In the genomic region with DNA sequence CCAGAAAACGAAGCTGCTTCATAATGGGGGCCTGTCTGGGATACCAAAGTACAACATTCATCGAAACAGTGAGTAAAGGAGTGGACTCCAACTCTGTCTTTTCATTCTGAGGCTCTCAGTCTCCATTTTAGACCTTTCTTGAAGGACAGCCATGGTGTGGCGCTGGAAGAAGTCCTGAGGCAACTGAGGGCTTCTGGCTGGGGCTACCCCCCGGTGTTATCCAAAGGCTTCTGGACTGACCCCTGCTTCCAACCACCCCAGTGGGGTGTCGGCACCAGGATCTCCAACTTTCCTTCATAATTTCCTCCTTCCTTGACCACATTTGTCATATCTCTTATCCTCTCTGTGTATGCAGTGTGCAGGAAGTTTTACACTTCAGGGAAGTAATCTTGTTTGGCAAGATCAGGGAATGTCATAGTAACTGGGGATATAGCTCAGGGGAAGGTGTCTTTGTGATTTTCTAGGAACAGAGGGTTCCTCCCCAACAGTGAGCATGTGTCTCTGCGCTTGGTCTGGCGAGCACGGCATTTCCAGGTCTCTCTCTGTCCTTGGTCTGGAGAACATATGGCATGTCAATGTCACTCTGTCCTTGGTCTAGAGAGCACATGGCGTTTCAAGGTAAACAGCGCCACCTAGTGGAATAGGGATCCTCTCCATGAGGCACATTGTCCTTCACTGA, we compare ENCODE assay signal across 1 cellular context.
TF ChIP-seq lines count a peak whose summit lies in the region.

No MANE protein-coding gene starts in this region.

TF ChIP-seq in K562, 482 proteins besides CTCF, POLR2A, EP300 and RAD21 (continued from another document and continues in another):
- TF ChIP-seq, protein P1, sequence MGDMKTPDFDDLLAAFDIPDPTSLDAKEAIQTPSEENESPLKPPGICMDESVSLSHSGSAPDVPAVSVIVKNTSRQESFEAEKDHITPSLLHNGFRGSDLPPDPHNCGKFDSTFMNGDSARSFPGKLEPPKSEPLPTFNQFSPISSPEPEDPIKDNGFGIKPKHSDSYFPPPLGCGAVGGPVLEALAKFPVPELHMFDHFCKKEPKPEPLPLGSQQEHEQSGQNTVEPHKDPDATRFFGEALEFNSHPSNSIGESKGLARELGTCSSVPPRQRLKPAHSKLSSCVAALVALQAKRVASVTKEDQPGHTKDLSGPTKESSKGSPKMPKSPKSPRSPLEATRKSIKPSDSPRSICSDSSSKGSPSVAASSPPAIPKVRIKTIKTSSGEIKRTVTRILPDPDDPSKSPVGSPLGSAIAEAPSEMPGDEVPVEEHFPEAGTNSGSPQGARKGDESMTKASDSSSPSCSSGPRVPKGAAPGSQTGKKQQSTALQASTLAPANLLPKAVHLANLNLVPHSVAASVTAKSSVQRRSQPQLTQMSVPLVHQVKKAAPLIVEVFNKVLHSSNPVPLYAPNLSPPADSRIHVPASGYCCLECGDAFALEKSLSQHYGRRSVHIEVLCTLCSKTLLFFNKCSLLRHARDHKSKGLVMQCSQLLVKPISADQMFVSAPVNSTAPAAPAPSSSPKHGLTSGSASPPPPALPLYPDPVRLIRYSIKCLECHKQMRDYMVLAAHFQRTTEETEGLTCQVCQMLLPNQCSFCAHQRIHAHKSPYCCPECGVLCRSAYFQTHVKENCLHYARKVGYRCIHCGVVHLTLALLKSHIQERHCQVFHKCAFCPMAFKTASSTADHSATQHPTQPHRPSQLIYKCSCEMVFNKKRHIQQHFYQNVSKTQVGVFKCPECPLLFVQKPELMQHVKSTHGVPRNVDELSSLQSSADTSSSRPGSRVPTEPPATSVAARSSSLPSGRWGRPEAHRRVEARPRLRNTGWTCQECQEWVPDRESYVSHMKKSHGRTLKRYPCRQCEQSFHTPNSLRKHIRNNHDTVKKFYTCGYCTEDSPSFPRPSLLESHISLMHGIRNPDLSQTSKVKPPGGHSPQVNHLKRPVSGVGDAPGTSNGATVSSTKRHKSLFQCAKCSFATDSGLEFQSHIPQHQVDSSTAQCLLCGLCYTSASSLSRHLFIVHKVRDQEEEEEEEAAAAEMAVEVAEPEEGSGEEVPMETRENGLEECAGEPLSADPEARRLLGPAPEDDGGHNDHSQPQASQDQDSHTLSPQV (IDR thresholded peaks at IDR 0.05): peak; percentile 90
- TF ChIP-seq, protein P2, sequence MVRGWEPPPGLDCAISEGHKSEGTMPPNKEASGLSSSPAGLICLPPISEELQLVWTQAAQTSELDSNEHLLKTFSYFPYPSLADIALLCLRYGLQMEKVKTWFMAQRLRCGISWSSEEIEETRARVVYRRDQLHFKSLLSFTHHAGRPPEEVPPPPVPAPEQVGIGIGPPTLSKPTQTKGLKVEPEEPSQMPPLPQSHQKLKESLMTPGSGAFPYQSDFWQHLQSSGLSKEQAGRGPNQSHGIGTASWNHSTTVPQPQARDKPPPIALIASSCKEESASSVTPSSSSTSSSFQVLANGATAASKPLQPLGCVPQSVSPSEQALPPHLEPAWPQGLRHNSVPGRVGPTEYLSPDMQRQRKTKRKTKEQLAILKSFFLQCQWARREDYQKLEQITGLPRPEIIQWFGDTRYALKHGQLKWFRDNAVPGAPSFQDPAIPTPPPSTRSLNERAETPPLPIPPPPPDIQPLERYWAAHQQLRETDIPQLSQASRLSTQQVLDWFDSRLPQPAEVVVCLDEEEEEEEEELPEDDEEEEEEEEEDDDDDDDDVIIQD (CRISPR knock-in tag; IDR thresholded peaks at IDR 0.05): no peak
- TF ChIP-seq ZNF583 (CRISPR knock-in tag; IDR thresholded peaks at IDR 0.05) (no peak), DPF2 (IDR thresholded peaks at IDR 0.05) (peak; percentile 46; the same call in 1 of the 2 replicates), NEUROD1 (IDR thresholded peaks at IDR 0.05; ENCODE audit: borderline replicate concordance, low read depth, low read length, partially characterized antibody) (peak; percentile 19), MAFF (IDR thresholded peaks at IDR 0.05; ENCODE audit: low read length) (no peak), ZNF436 (CRISPR knock-in tag; IDR thresholded peaks at IDR 0.05) (no peak), KAT2B (IDR thresholded peaks at IDR 0.05; ENCODE audit: low read depth, low read length) (no peak), ZNF232 (CRISPR knock-in tag; IDR thresholded peaks at IDR 0.05) (no peak), SRF (CRISPR knock-in tag; IDR thresholded peaks at IDR 0.05) (no peak), ZNF143 (CRISPR knock-in tag; IDR thresholded peaks at IDR 0.05) (no peak; the same call in 1 of the 2 replicates), ZNF324 (CRISPR knock-in tag; IDR thresholded peaks at IDR 0.05) (no peak), ZNF77 (CRISPR knock-in tag; IDR thresholded peaks at IDR 0.05) (no peak), CREB1 (IDR thresholded peaks at IDR 0.05) (no peak), CREB1 (CRISPR knock-in tag; IDR thresholded peaks at IDR 0.05) (no peak), TCF7L2 (IDR thresholded peaks at IDR 0.05; ENCODE audit: low read depth, low read length) (no peak), BRD4 (IDR thresholded peaks at IDR 0.05) (no peak), SMARCC2 (IDR thresholded peaks at IDR 0.05; ENCODE audit: low read depth) (no peak), CTBP1 (IDR thresholded peaks at IDR 0.05; ENCODE audit: borderline replicate concordance) (peak; percentile 62; the same call in 1 of the 2 replicates)
- TF ChIP-seq, protein P3, sequence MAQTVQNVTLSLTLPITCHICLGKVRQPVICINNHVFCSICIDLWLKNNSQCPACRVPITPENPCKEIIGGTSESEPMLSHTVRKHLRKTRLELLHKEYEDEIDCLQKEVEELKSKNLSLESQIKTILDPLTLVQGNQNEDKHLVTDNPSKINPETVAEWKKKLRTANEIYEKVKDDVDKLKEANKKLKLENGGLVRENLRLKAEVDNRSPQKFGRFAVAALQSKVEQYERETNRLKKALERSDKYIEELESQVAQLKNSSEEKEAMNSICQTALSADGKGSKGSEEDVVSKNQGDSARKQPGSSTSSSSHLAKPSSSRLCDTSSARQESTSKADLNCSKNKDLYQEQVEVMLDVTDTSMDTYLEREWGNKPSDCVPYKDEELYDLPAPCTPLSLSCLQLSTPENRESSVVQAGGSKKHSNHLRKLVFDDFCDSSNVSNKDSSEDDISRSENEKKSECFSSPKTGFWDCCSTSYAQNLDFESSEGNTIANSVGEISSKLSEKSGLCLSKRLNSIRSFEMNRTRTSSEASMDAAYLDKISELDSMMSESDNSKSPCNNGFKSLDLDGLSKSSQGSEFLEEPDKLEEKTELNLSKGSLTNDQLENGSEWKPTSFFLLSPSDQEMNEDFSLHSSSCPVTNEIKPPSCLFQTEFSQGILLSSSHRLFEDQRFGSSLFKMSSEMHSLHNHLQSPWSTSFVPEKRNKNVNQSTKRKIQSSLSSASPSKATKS (CRISPR knock-in tag; IDR thresholded peaks at IDR 0.05): no peak
- TF ChIP-seq, protein P4, sequence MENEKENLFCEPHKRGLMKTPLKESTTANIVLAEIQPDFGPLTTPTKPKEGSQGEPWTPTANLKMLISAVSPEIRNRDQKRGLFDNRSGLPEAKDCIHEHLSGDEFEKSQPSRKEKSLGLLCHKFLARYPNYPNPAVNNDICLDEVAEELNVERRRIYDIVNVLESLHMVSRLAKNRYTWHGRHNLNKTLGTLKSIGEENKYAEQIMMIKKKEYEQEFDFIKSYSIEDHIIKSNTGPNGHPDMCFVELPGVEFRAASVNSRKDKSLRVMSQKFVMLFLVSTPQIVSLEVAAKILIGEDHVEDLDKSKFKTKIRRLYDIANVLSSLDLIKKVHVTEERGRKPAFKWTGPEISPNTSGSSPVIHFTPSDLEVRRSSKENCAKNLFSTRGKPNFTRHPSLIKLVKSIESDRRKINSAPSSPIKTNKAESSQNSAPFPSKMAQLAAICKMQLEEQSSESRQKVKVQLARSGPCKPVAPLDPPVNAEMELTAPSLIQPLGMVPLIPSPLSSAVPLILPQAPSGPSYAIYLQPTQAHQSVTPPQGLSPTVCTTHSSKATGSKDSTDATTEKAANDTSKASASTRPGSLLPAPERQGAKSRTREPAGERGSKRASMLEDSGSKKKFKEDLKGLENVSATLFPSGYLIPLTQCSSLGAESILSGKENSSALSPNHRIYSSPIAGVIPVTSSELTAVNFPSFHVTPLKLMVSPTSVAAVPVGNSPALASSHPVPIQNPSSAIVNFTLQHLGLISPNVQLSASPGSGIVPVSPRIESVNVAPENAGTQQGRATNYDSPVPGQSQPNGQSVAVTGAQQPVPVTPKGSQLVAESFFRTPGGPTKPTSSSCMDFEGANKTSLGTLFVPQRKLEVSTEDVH (IDR thresholded peaks at IDR 0.05; ENCODE audit: low read depth, partially characterized antibody): no peak
- TF ChIP-seq, protein P5, sequence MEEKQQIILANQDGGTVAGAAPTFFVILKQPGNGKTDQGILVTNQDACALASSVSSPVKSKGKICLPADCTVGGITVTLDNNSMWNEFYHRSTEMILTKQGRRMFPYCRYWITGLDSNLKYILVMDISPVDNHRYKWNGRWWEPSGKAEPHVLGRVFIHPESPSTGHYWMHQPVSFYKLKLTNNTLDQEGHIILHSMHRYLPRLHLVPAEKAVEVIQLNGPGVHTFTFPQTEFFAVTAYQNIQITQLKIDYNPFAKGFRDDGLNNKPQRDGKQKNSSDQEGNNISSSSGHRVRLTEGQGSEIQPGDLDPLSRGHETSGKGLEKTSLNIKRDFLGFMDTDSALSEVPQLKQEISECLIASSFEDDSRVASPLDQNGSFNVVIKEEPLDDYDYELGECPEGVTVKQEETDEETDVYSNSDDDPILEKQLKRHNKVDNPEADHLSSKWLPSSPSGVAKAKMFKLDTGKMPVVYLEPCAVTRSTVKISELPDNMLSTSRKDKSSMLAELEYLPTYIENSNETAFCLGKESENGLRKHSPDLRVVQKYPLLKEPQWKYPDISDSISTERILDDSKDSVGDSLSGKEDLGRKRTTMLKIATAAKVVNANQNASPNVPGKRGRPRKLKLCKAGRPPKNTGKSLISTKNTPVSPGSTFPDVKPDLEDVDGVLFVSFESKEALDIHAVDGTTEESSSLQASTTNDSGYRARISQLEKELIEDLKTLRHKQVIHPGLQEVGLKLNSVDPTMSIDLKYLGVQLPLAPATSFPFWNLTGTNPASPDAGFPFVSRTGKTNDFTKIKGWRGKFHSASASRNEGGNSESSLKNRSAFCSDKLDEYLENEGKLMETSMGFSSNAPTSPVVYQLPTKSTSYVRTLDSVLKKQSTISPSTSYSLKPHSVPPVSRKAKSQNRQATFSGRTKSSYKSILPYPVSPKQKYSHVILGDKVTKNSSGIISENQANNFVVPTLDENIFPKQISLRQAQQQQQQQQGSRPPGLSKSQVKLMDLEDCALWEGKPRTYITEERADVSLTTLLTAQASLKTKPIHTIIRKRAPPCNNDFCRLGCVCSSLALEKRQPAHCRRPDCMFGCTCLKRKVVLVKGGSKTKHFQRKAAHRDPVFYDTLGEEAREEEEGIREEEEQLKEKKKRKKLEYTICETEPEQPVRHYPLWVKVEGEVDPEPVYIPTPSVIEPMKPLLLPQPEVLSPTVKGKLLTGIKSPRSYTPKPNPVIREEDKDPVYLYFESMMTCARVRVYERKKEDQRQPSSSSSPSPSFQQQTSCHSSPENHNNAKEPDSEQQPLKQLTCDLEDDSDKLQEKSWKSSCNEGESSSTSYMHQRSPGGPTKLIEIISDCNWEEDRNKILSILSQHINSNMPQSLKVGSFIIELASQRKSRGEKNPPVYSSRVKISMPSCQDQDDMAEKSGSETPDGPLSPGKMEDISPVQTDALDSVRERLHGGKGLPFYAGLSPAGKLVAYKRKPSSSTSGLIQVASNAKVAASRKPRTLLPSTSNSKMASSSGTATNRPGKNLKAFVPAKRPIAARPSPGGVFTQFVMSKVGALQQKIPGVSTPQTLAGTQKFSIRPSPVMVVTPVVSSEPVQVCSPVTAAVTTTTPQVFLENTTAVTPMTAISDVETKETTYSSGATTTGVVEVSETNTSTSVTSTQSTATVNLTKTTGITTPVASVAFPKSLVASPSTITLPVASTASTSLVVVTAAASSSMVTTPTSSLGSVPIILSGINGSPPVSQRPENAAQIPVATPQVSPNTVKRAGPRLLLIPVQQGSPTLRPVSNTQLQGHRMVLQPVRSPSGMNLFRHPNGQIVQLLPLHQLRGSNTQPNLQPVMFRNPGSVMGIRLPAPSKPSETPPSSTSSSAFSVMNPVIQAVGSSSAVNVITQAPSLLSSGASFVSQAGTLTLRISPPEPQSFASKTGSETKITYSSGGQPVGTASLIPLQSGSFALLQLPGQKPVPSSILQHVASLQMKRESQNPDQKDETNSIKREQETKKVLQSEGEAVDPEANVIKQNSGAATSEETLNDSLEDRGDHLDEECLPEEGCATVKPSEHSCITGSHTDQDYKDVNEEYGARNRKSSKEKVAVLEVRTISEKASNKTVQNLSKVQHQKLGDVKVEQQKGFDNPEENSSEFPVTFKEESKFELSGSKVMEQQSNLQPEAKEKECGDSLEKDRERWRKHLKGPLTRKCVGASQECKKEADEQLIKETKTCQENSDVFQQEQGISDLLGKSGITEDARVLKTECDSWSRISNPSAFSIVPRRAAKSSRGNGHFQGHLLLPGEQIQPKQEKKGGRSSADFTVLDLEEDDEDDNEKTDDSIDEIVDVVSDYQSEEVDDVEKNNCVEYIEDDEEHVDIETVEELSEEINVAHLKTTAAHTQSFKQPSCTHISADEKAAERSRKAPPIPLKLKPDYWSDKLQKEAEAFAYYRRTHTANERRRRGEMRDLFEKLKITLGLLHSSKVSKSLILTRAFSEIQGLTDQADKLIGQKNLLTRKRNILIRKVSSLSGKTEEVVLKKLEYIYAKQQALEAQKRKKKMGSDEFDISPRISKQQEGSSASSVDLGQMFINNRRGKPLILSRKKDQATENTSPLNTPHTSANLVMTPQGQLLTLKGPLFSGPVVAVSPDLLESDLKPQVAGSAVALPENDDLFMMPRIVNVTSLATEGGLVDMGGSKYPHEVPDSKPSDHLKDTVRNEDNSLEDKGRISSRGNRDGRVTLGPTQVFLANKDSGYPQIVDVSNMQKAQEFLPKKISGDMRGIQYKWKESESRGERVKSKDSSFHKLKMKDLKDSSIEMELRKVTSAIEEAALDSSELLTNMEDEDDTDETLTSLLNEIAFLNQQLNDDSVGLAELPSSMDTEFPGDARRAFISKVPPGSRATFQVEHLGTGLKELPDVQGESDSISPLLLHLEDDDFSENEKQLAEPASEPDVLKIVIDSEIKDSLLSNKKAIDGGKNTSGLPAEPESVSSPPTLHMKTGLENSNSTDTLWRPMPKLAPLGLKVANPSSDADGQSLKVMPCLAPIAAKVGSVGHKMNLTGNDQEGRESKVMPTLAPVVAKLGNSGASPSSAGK (IDR thresholded peaks at IDR 0.05): peak; percentile 86
- TF ChIP-seq, protein P6, sequence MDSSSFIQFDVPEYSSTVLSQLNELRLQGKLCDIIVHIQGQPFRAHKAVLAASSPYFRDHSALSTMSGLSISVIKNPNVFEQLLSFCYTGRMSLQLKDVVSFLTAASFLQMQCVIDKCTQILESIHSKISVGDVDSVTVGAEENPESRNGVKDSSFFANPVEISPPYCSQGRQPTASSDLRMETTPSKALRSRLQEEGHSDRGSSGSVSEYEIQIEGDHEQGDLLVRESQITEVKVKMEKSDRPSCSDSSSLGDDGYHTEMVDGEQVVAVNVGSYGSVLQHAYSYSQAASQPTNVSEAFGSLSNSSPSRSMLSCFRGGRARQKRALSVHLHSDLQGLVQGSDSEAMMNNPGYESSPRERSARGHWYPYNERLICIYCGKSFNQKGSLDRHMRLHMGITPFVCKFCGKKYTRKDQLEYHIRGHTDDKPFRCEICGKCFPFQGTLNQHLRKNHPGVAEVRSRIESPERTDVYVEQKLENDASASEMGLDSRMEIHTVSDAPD (CRISPR knock-in tag; IDR thresholded peaks at IDR 0.05): no peak
- TF ChIP-seq, protein P7, sequence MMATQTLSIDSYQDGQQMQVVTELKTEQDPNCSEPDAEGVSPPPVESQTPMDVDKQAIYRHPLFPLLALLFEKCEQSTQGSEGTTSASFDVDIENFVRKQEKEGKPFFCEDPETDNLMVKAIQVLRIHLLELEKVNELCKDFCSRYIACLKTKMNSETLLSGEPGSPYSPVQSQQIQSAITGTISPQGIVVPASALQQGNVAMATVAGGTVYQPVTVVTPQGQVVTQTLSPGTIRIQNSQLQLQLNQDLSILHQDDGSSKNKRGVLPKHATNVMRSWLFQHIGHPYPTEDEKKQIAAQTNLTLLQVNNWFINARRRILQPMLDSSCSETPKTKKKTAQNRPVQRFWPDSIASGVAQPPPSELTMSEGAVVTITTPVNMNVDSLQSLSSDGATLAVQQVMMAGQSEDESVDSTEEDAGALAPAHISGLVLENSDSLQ (IDR thresholded peaks at IDR 0.05): peak; percentile 93
- TF ChIP-seq, protein P8, sequence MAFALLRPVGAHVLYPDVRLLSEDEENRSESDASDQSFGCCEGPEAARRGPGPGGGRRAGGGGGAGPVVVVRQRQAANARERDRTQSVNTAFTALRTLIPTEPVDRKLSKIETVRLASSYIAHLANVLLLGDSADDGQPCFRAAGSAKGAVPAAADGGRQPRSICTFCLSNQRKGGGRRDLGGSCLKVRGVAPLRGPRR (CRISPR knock-in tag; IDR thresholded peaks at IDR 0.05): no peak
